In genomic region chr2:168752361-168752760, GRCh38 we compare ENCODE assay signal across 26 cellular contexts. TPM values are rescaled to one million over a fixed set of nuclear protein-coding genes. Genes with fewer than 3 reads are reported as not detected.
"Had no signal": no experiment of that assay in that cellular context is flagged by ENCODE, and none has a peak within 500 bp of the region (broad histone marks: within the 10 kb centered on the region; RNA-seq: fewer than 3 reads in every experiment).

No MANE protein-coding gene starts in this region.

- H3K79me2 ChIP-seq: parathyroid adenoma had no signal

- H3K9ac ChIP-seq: parathyroid adenoma had no signal

- H3K4me3 Mint-ChIP-seq: activated CD4-positive, alpha-beta memory T cell treated with anti-CD3 and anti-CD28 coated beads, Interleukin-2, amount 10 ng/mL, durations not matched to agents 7 days and 5 days; activated CD4-positive, alpha-beta T cell treated with anti-CD3 and anti-CD28 coated beads, Interleukin-2, amount 10 ng/mL, durations not matched to agents 24 days and 14 days; activated naive CD8-positive, alpha-beta T cell treated with anti-CD3 and anti-CD28 coated beads, Interleukin-2, amount 50 U/mL, for 24 hours; stimulated activated naive B cell treated with anti-CD40 and anti-IgM and Interleukin-4, amounts not matched to agents 10 μg/mL and 1 μg/mL and 100 μg/mL, for 72 hours had no signal

- ATAC-seq: activated CD4-positive, CD25-positive, alpha-beta regulatory T cell treated with anti-CD3 and anti-CD28 coated beads, Interleukin-2, amount 50 U/mL, for 24 hours; activated naive CD8-positive, alpha-beta T cell treated with anti-CD3 and anti-CD28 coated beads, Interleukin-2, amount 50 U/mL, for 24 hours; body of pancreas; esophagus mucosa; lower lobe of right lung; sciatic nerve; stimulated activated naive B cell treated with anti-CD40 and anti-IgM and Interleukin-4, amounts not matched to agents 10 μg/mL and 1 μg/mL and 100 μg/mL, for 72 hours had no signal

- H3K4me3 ChIP-seq: body of pancreas, cardiac muscle cell, lower lobe of right lung, transverse colon had no signal

- H3K36me3 ChIP-seq: cardiac muscle cell, lower lobe of right lung, transverse colon had no signal

- H3K4me1 ChIP-seq: body of pancreas had no signal

- H3K27ac Mint-ChIP-seq: activated CD4-positive, alpha-beta T cell treated with anti-CD3 and anti-CD28 coated beads, Interleukin-2, amount 10 ng/mL, durations not matched to agents 24 days and 14 days; activated naive CD8-positive, alpha-beta T cell treated with anti-CD3 and anti-CD28 coated beads, Interleukin-2, amount 50 U/mL, for 24 hours; naive B cell; stimulated activated naive B cell treated with anti-CD40 and anti-IgM and Interleukin-4, amounts not matched to agents 10 μg/mL and 1 μg/mL and 100 μg/mL, for 72 hours had no signal

- H3K27ac ChIP-seq: body of pancreas, cardiac muscle cell, lower lobe of right lung, neutrophil, parathyroid adenoma, transverse colon, VCaP had no signal

- H3K27me3 ChIP-seq: body of pancreas, cardiac muscle cell, neutrophil, transverse colon had no signal

- H3K9me3 ChIP-seq: body of pancreas, lower lobe of right lung, neutrophil, transverse colon had no signal

- H2AFZ ChIP-seq: parathyroid adenoma had no signal

- DNase-seq: activated CD4-positive, alpha-beta memory T cell treated with anti-CD3 and anti-CD28 coated beads, Interleukin-2, amount 10 ng/mL, durations not matched to agents 7 days and 5 days; activated CD4-positive, alpha-beta T cell treated with anti-CD3 and anti-CD28 coated beads, Interleukin-2, amount 10 ng/mL, durations not matched to agents 24 days and 14 days; activated gamma-delta T cell; activated naive CD4-positive, alpha-beta T cell treated with anti-CD3 and anti-CD28 coated beads, Interleukin-2, amount 50 U/mL, for 16 hours; activated naive CD8-positive, alpha-beta T cell treated with anti-CD3 and anti-CD28 coated beads, Interleukin-2, amount 50 U/mL, for 24 hours; anterior cingulate cortex; body of pancreas; effector memory CD4-positive, alpha-beta T cell; foreskin melanocyte; glutamatergic neuron; islet precursor cell; left cardiac atrium; lower lobe of right lung; mesendoderm; naive B cell; small intestine; stimulated activated naive B cell treated with anti-CD40 and anti-IgM and Interleukin-4, amounts not matched to agents 10 μg/mL and 1 μg/mL and 100 μg/mL, for 72 hours; transverse colon had no signal

- H3K27me3 Mint-ChIP-seq: activated CD4-positive, alpha-beta memory T cell treated with anti-CD3 and anti-CD28 coated beads, Interleukin-2, amount 10 ng/mL, durations not matched to agents 7 days and 5 days; activated CD4-positive, alpha-beta T cell treated with anti-CD3 and anti-CD28 coated beads, Interleukin-2, amount 10 ng/mL, durations not matched to agents 24 days and 14 days; activated naive CD8-positive, alpha-beta T cell treated with anti-CD3 and anti-CD28 coated beads, Interleukin-2, amount 50 U/mL, for 24 hours; naive B cell; stimulated activated naive B cell treated with anti-CD40 and anti-IgM and Interleukin-4, amounts not matched to agents 10 μg/mL and 1 μg/mL and 100 μg/mL, for 72 hours had no signal

- H3K9me3 Mint-ChIP-seq: activated CD4-positive, alpha-beta memory T cell treated with anti-CD3 and anti-CD28 coated beads, Interleukin-2, amount 10 ng/mL, durations not matched to agents 7 days and 5 days; activated CD4-positive, alpha-beta T cell treated with anti-CD3 and anti-CD28 coated beads, Interleukin-2, amount 10 ng/mL, durations not matched to agents 24 days and 14 days; activated naive CD8-positive, alpha-beta T cell treated with anti-CD3 and anti-CD28 coated beads, Interleukin-2, amount 50 U/mL, for 24 hours; naive B cell; stimulated activated naive B cell treated with anti-CD40 and anti-IgM and Interleukin-4, amounts not matched to agents 10 μg/mL and 1 μg/mL and 100 μg/mL, for 72 hours; T-helper 2 cell treated with Interferon-gamma antibody and Interleukin-4, amounts not matched to agents 5 μg/mL and 100 μg/mL, for 36 hours had no signal

RNA-seq across cellular contexts. Expression of gene NOSTRIN, which starts 50.1 kb away (rescaled TPM):
- total RNA-seq: activated CD4-positive, alpha-beta memory T cell treated with anti-CD3 and anti-CD28 coated beads, Interleukin-2, amount 10 ng/mL, durations not matched to agents 7 days and 5 days; activated CD4-positive, alpha-beta T cell treated with anti-CD3 and anti-CD28 coated beads, Interleukin-2, amount 10 ng/mL, durations not matched to agents 24 days and 14 days had no signal
